Comparison of ENCODE assay signal across 22 cellular contexts in genomic region chr11:69450857-69451220, GRCh38. TPM values are rescaled to one million over a fixed set of nuclear protein-coding genes. Genes with fewer than 3 reads are reported as not detected.
DNase-seq lines count a peak whose midpoint lies in the region; ATAC-seq and TF ChIP-seq lines count a peak whose summit lies in the region.
"Had no signal": no experiment of that assay in that cellular context is flagged by ENCODE, and none has a peak within 500 bp of the region (broad histone marks: within the 10 kb centered on the region; RNA-seq: fewer than 3 reads in every experiment).

No MANE protein-coding gene starts in this region.

- DNase-seq in WTC11 (ENCODE audit: low spot score) (no peak), right cardiac atrium (peak in 1 of 3 donors; percentile 30), neuronal stem cell (ENCODE audit: low spot score) (no peak), cerebellum (ENCODE audit: low spot score) (no peak), DMS153 (lab: John Stamatoyannopoulos, UW) (no peak), DMS79 (lab: John Stamatoyannopoulos, UW) (no peak)
- DNase-seq: ACHN, DMS 273 treated with DMSO at 0.1 percent for 48 hours, GF-D8, GM23248, HCEC 1CT, KBM-7, NCI-H1105, NCI-H1694, NCI-H2081 treated with DMSO at 0.1 percent for 48 hours, NCI-H446 treated with DMSO at 0.1 percent for 48 hours, NCI-H69, SHP77 had no signal

- no peaks in the 10 kb centered on the region for H3K79me1 ChIP-seq in neuronal stem cell (ENCODE audit: low read depth, low read length)

- H3K27ac Mint-ChIP-seq in WTC11: peak overlapping the region; percentile 34; the same call in 1 of the 2 replicates
- H3K27ac Mint-ChIP-seq: CD14-positive monocyte had no signal

- H3K9me3 ChIP-seq in HUES6 (ENCODE audit: control insufficient read depth, insufficient read depth, low read depth, low read length): peaks cover 4% of the 10 kb centered on the region; the same call in 1 of the 2 replicates
- no peaks in the 10 kb centered on the region for H3K9me3 ChIP-seq in right cardiac atrium (ENCODE audit: control insufficient read depth, low read length)
- peaks cover 0 to 6% of the 10 kb centered on the region in 2 donors for H3K9me3 ChIP-seq in neuronal stem cell (replicated peaks in 1 of 2; ENCODE audit: control insufficient read depth in 2 of 2, insufficient read depth in 1 of 2, low read depth in 1 of 2, low read length in 2 of 2)

- no peak overlapping the region for H3K14ac ChIP-seq in neuronal stem cell (ENCODE audit: low read length)

- peaks cover 23% of the 10 kb centered on the region for H3K4me1 Mint-ChIP-seq in WTC11

- H3K27me3 ChIP-seq in HUES6 (ENCODE audit: control insufficient read depth, insufficient read depth, low read length): no peaks in the 10 kb centered on the region
- no peaks in the 10 kb centered on the region for H3K27me3 ChIP-seq in right cardiac atrium (ENCODE audit: control insufficient read depth, insufficient read depth)
- H3K27me3 ChIP-seq in neuronal stem cell (ENCODE audit: control insufficient read depth in 3 of 3, insufficient read depth in 3 of 3, low read depth in 1 of 3, low read length in 3 of 3): no peaks in the 10 kb centered on the region

- H3K36me3 ChIP-seq in HUES6 (ENCODE audit: control insufficient read depth, insufficient read depth, low read length): no peaks in the 10 kb centered on the region
- H3K36me3 ChIP-seq in neuronal stem cell (replicated peaks in 1 of 2; ENCODE audit: control insufficient read depth in 2 of 2, insufficient read depth in 2 of 2, low read length in 2 of 2): no peaks in the 10 kb centered on the region

- H3K9me3 Mint-ChIP-seq in WTC11: peaks cover 6% of the 10 kb centered on the region

- POLR2A ChIA-PET in WTC11 (lab: Charles Lee): interaction anchor here (0.6 kb wide), 1 partner anchor 122 kb away, joined by 3 read pairs; no protein-coding TSS in a partner anchor

- 70% methylated on average over 6 of the region's 6 CpGs for WGBS in right cardiac atrium
- WGBS in neuronal stem cell (ENCODE audit: extremely low coverage in 2 of 2, insufficient read length in 2 of 2, insufficient replicate concordance in 1 of 2), 2 donors: no CpG with 5 or more reads among the region's 6 CpGs

- TF ChIP-seq CTCF in WTC11 (IDR thresholded peaks at IDR 0.05): no peak

- no peak overlapping the region for H4K91ac ChIP-seq in neuronal stem cell (ENCODE audit: low read depth, low read length, poor library complexity)

- H3K9ac ChIP-seq in HUES6 (ENCODE audit: low read length) (no peak overlapping the region), neuronal stem cell (ENCODE audit: low read depth, low read length, poor library complexity) (no peak overlapping the region)
- H3K9ac ChIP-seq: GM23248 had no signal

- H3K4me2 ChIP-seq in neuronal stem cell (ENCODE audit: insufficient read depth, low read length, poor library complexity, severe bottlenecking): no peak overlapping the region

- no peak overlapping the region for H3K4ac ChIP-seq in neuronal stem cell (ENCODE audit: low read length)

- H3K36me3 Mint-ChIP-seq in WTC11: no peaks in the 10 kb centered on the region

- CTCF ChIA-PET in WTC11 (lab: Charles Lee): no interaction called here

- H2AFZ ChIP-seq in neuronal stem cell (ENCODE audit: low read length): no peak overlapping the region
- H2AFZ ChIP-seq: GM23248 had no signal

- H3K4me3 Mint-ChIP-seq in WTC11: no peak overlapping the region

- H2AK5ac ChIP-seq in neuronal stem cell (ENCODE audit: low read depth, low read length): peak overlapping the region; percentile 56

- H3K18ac ChIP-seq in neuronal stem cell (ENCODE audit: low read length): peak overlapping the region; percentile 45

- H3K4me1 ChIP-seq in HUES6 (ENCODE audit: control insufficient read depth, insufficient read depth, low read length) (peaks cover 21% of the 10 kb centered on the region; the same call in 1 of the 2 replicates), right cardiac atrium (ENCODE audit: control insufficient read depth, insufficient read depth, low read length) (peaks cover 7% of the 10 kb centered on the region), neuronal stem cell (ENCODE audit: control insufficient read depth in 2 of 2, insufficient read depth in 1 of 2, low read depth in 1 of 2, low read length in 2 of 2) (peaks cover 4 to 9% of the 10 kb centered on the region in 2 donors)

- no peak overlapping the region for H2BK120ac ChIP-seq in neuronal stem cell (ENCODE audit: low read depth, low read length)

- peak overlapping the region; percentile 12 for H2BK15ac ChIP-seq in neuronal stem cell (ENCODE audit: low read length)

- H4K8ac ChIP-seq in neuronal stem cell (ENCODE audit: low read depth, low read length): no peak overlapping the region

- intact Hi-C loops in right cardiac atrium (cut with DNase I): no loop called here

- H3K4me3 ChIP-seq in HUES6 (ENCODE audit: low read depth, low read length) (no peak overlapping the region), right cardiac atrium (ENCODE audit: low read length) (no peak overlapping the region), neuronal stem cell (ENCODE audit: low read length in 2 of 2) (no peak overlapping the region)
- H3K4me3 ChIP-seq: GM23248 had no signal

- H2BK12ac ChIP-seq in neuronal stem cell (ENCODE audit: low read length): no peak overlapping the region

- 0 out of 2 replicates have a peak overlapping the region, but pooled peaks have one; percentile 10 for H3K27ac ChIP-seq in HUES6 (ENCODE audit: low read depth, low read length)
- peak overlapping the region; percentile 65 for H3K27ac ChIP-seq in right cardiac atrium (ENCODE audit: low read length)
- H3K27ac ChIP-seq in neuronal stem cell (replicated peaks; ENCODE audit: low read length): no peak overlapping the region
- H3K27ac ChIP-seq: GM23248 had no signal

- no peaks in the 10 kb centered on the region for H3K27me3 Mint-ChIP-seq in WTC11 (ENCODE audit: low read depth)

- H3K23ac ChIP-seq in neuronal stem cell (ENCODE audit: low read depth, low read length, poor library complexity): no peak overlapping the region

- H2BK5ac ChIP-seq in neuronal stem cell (ENCODE audit: low read length): no peak overlapping the region

- ATAC-seq in WTC11 (no peak), right cardiac atrium (no peak), GM18517 (IDR thresholded peaks at IDR 0.05; ENCODE audit: unreplicated experiment) (no peak)

TF ChIP-seq in WTC11, 78 proteins besides CTCF, POLR2A, EP300 and RAD21 (continues in another document):
- TF ChIP-seq AFF4 (CRISPR knock-in tag; IDR thresholded peaks at IDR 0.05; ENCODE audit: borderline replicate concordance) (no peak), HMGA2 (CRISPR knock-in tag; IDR thresholded peaks at IDR 0.05) (no peak), GTF2I (CRISPR knock-in tag; conservative IDR thresholded peaks at IDR 0.05) (no peak), ZNF317 (CRISPR knock-in tag; IDR thresholded peaks at IDR 0.05; ENCODE audit: borderline replicate concordance, low read depth) (no peak), NFYB (CRISPR knock-in tag; conservative IDR thresholded peaks at IDR 0.05; ENCODE audit: low read depth) (no peak), HMGXB4 (CRISPR knock-in tag; IDR thresholded peaks at IDR 0.05) (no peak), CREB1 (CRISPR knock-in tag; IDR thresholded peaks at IDR 0.05) (no peak), ZBTB21 (CRISPR knock-in tag; IDR thresholded peaks at IDR 0.05; ENCODE audit: borderline replicate concordance) (no peak)

RNA-seq across cellular contexts. Expression of gene LINC01488, which starts 30.6 kb away (rescaled TPM):
- total RNA-seq in WTC11 (2021) (not detected in 3 replicates), right cardiac atrium (under 1 TPM in 2 of 4 donors, not detected in 2; 0.14 to 0.17 TPM), cerebellum (not detected)
- 0.16 TPM for polyA plus RNA-seq in right cardiac atrium
- 0.06 TPM for polyA plus RNA-seq in neuronal stem cell (2013, experiment 1 of 2)
- 0.01 TPM for polyA plus RNA-seq in neuronal stem cell (2013, experiment 2 of 2)
- total RNA-seq: GM23248, OCI-LY7 had no signal
- polyA plus RNA-seq: CD14-positive monocyte, GM23248 had no signal
